9 cellular contexts compared by ENCODE assay signal in the genomic region with DNA sequence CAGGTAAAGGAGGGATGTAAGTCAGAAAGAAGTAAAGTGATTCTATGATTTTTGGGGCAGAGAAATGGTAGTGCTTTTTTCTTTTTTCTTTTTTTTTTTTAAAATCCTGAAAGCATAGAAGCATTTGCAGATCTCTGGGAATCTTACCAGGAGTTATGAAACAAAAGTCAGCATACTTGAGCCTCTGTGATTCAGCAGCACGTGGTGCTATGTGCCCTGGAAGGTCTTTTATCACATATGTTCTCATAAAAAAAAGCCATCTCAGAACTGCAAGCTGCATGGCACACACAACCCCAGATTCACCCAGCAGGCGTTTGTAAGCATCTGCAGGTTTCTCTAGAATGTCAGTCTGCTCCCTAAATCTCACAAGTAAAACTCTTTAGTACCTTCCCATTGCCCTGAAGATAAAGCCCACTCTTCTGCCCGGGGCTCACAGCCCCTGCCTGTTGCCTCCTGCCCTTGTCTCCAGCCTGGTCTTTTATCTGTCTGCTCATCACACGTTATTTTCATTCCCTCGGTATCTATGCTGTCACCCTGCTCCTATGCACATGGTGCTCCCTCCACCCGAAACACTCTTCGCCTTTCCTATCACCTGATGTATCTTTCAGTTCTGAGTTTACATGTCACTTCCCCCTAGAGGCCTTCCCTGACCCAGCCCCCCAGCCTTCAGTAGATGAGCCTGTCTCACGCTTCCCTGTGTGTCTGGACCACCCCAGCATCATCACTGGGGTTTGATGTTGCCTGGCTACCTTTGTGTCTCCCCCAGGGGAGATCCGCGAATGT.
DNase-seq lines count a peak whose midpoint lies in the region; ATAC-seq, FAIRE-seq and TF ChIP-seq lines count a peak whose summit lies in the region.
"Had no signal": no experiment of that assay in that cellular context is flagged by ENCODE, and none has a peak within 500 bp of the region (broad histone marks: within the 10 kb centered on the region; RNA-seq: fewer than 3 reads in every experiment).

No MANE protein-coding gene starts in this region.

- TF ChIP-seq CTCF in GM12878 (IDR thresholded peaks at IDR 0.05 in 2 of 3, conservative IDR thresholded peaks at IDR 0.05 in 1 of 3; ENCODE audit: control insufficient read depth in 2 of 3, extremely low read depth in 1 of 3, insufficient read depth in 1 of 3, low read depth in 3 of 3, low read length in 3 of 3) (0 out of 6 replicates have a peak, but pooled peaks of 1 of the 3 experiments have one; percentile 7), Caco-2 (IDR thresholded peaks at IDR 0.05; ENCODE audit: insufficient read depth in 1 of 2, low read depth in 1 of 2, low read length in 1 of 2, severe bottlenecking in 1 of 2, unreplicated experiment in 1 of 2) (no peak), colonic mucosa (IDR thresholded peaks at IDR 0.05) (no peak), glutamatergic neuron (IDR thresholded peaks at IDR 0.05; ENCODE audit: partially characterized antibody, unreplicated experiment) (no peak)

- TF ChIP-seq RAD21 in GM12878 (IDR thresholded peaks at IDR 0.05; ENCODE audit: insufficient read depth, low read depth, low read length) = no peak

- H3K27ac ChIP-seq in GM12878 (ENCODE audit: control insufficient read depth, insufficient read depth) (peak overlapping the region; percentile 65), colonic mucosa (no peak overlapping the region)

- TF ChIP-seq POLR2A in GM12878 (IDR thresholded peaks at IDR 0.05; ENCODE audit: low read depth, low read length) = peak; percentile 46; the same call in 1 of the 2 replicates

- TF ChIP-seq EP300 in GM12878 (IDR thresholded peaks at IDR 0.05; ENCODE audit: borderline replicate concordance in 1 of 2, control insufficient read depth in 1 of 2, low read depth in 2 of 2, low read length in 2 of 2) = peak; percentile 58 to 66; a peak in 3 of 4 replicates

- no peaks in the 10 kb centered on the region for H3K27me3 Mint-ChIP-seq in Caco-2 (ENCODE audit: insufficient read depth, unreplicated experiment)
- H3K27me3 Mint-ChIP-seq in glutamatergic neuron (ENCODE audit: unreplicated experiment) = no peaks in the 10 kb centered on the region

- in situ Hi-C loops in GM12878 (cut with MboI) = no loop called here

- peak; percentile 82 for DNase-seq in GM12878 (ENCODE audit: low read depth, low spot score)
- peak; percentile 46 for DNase-seq in skeletal muscle cell (ENCODE audit: low read depth)
- no peak for DNase-seq in HuH-7.5 (ENCODE audit: low spot score)
- no peak for DNase-seq in Caco-2
- DNase-seq in colonic mucosa = no peak
- no peak for DNase-seq in glutamatergic neuron

- H3K27ac Mint-ChIP-seq in Caco-2 (ENCODE audit: unreplicated experiment) (no peak overlapping the region), glutamatergic neuron (ENCODE audit: unreplicated experiment) (no peak overlapping the region)

- H3K4me3 ChIP-seq in GM12878 (no peak overlapping the region), skeletal muscle cell (ENCODE audit: low read depth, low read length) (no peak overlapping the region), Caco-2 (ENCODE audit: low read depth, low read length) (no peak overlapping the region), colonic mucosa (no peak overlapping the region)

- TSS peak; percentile 81 for BruUV-seq in GM12878 (replicated peaks; lab: Mats Ljungman, UMichigan)
- BruUV-seq in Caco-2 (replicated peaks; lab: Mats Ljungman, UMichigan) = no TSS peak

- peak overlapping the region; percentile 82 for H3K4me2 ChIP-seq in GM12878 (ENCODE audit: control insufficient read depth, insufficient read depth)

- no peaks in the 10 kb centered on the region for H3K36me3 ChIP-seq in GM12878 (ENCODE audit: control insufficient read depth in 2 of 2, insufficient read depth in 2 of 2, low read length in 1 of 2)
- no peaks in the 10 kb centered on the region for H3K36me3 ChIP-seq in Caco-2 (ENCODE audit: control insufficient read depth, insufficient read depth, low read length)
- no peaks in the 10 kb centered on the region for H3K36me3 ChIP-seq in colonic mucosa

- FAIRE-seq in GM12878 (lab: Jason Lieb, UNC) = peak; percentile 71

- no peak overlapping the region for H3K4me3 Mint-ChIP-seq in Caco-2 (ENCODE audit: unreplicated experiment)
- no peak overlapping the region for H3K4me3 Mint-ChIP-seq in glutamatergic neuron (ENCODE audit: unreplicated experiment)

- no peaks in the 10 kb centered on the region for H3K79me2 ChIP-seq in GM12878 (ENCODE audit: control insufficient read depth, insufficient read depth, low read length)

- H3K4me1 ChIP-seq in GM12878 (ENCODE audit: control insufficient read depth, insufficient read depth, low read length) (peaks cover 27% of the 10 kb centered on the region), Caco-2 (no peaks in the 10 kb centered on the region), colonic mucosa (no peaks in the 10 kb centered on the region)

- H3K4me1 Mint-ChIP-seq in Caco-2 (ENCODE audit: low read depth, unreplicated experiment) = no peaks in the 10 kb centered on the region
- H3K4me1 Mint-ChIP-seq in glutamatergic neuron (ENCODE audit: low read depth, unreplicated experiment) = peaks cover 14% of the 10 kb centered on the region

- POLR2A ChIA-PET in GM12878 (lab: Charles Lee) (interaction anchor here (1.3 to 4.5 kb wide), 5 partner anchors 14 to 71 kb away, joined by 3 to 30 read pairs (median 7); a partner anchor contains a TSS), Caco-2 (lab: Charles Lee) (no interaction called here)

- 17% methylated on average over 10 of the region's 10 CpGs for WGBS in GM12878 (ENCODE audit: insufficient coverage, insufficient replicate concordance, low lambda C conversion rate, missing lambda C conversion rate)

- H3K27me3 ChIP-seq in GM12878 (replicated peaks in 1 of 2; ENCODE audit: control insufficient read depth in 2 of 2, insufficient read depth in 2 of 2, low read length in 1 of 2) (no peaks in the 10 kb centered on the region), Caco-2 (replicated peaks; ENCODE audit: control insufficient read depth, insufficient read depth, low read length) (no peaks in the 10 kb centered on the region), colonic mucosa (no peaks in the 10 kb centered on the region)

- CTCF ChIA-PET in GM12878 (lab: Yijun Ruan, JAX) = interaction anchor here (2.3 kb wide), 1 partner anchor 8 kb away, joined by 9 read pairs; no protein-coding TSS in a partner anchor
- CTCF ChIA-PET in Caco-2 (lab: Charles Lee) = no interaction called here

- peak overlapping the region; percentile 24 for H3K9ac ChIP-seq in GM12878 (ENCODE audit: control insufficient read depth, insufficient read depth, low read length)
- no peak overlapping the region for H3K9ac ChIP-seq in colonic mucosa (ENCODE audit: low read depth in 2 of 2, low read length in 2 of 2)

- no peaks in the 10 kb centered on the region for H4K20me1 ChIP-seq in GM12878 (ENCODE audit: control insufficient read depth, insufficient read depth)

- SMC1A ChIA-PET in GM12878 (lab: Charles Lee; ENCODE audit: uncharacterized antibody, unreplicated experiment) = interaction anchor here (0.9 to 4.5 kb wide), 7 partner anchors 10 to 117 kb away, joined by 3 to 40 read pairs (median 5); no protein-coding TSS in a partner anchor

- intact Hi-C loops in GM12878 (cut with micrococcal nuclease; ENCODE audit: unreplicated experiment) (loop anchor here (2.0 kb wide), 1 partner anchor 71 kb away; no protein-coding TSS in a partner anchor), Caco-2 (cut with micrococcal nuclease; ENCODE audit: unreplicated experiment) (no loop called here), colonic mucosa (cut with DNase I) (no loop called here)

- H2AFZ ChIP-seq in GM12878 (ENCODE audit: control insufficient read depth, low read depth, low read length) = peak overlapping the region; percentile 87

- H3K9me3 Mint-ChIP-seq in Caco-2 (ENCODE audit: unreplicated experiment) = no peaks in the 10 kb centered on the region
- peaks cover 10% of the 10 kb centered on the region for H3K9me3 Mint-ChIP-seq in glutamatergic neuron (ENCODE audit: unreplicated experiment)

- RAD21 ChIA-PET in GM12878 (lab: Charles Lee; ENCODE audit: unreplicated experiment) = interaction anchor here (1.0 to 4.9 kb wide), 4 partner anchors 12 to 74 kb away, joined by 4 to 41 read pairs (median 6); a partner anchor contains a TSS

- H3K9me3 ChIP-seq in GM12878 (replicated peaks; ENCODE audit: control insufficient read depth, insufficient read depth, low read length) (no peaks in the 10 kb centered on the region), Caco-2 (no peaks in the 10 kb centered on the region), colonic mucosa (no peaks in the 10 kb centered on the region)

- ATAC-seq in GM18909 (IDR thresholded peaks at IDR 0.05; ENCODE audit: poor library complexity, unreplicated experiment) (peak; percentile 89), HG02943 (IDR thresholded peaks at IDR 0.05; ENCODE audit: low read depth, unreplicated experiment) (peak; percentile 63), GM12878 (peak; percentile 93)
- ATAC-seq: Panc1 had no signal

- H3K36me3 Mint-ChIP-seq in Caco-2 (ENCODE audit: insufficient read depth, unreplicated experiment) = no peaks in the 10 kb centered on the region
- H3K36me3 Mint-ChIP-seq in glutamatergic neuron (ENCODE audit: unreplicated experiment) = peaks cover 6% of the 10 kb centered on the region

TF ChIP-seq in GM12878, 131 proteins besides CTCF, POLR2A, EP300 and RAD21 (continues in another document):
- TF ChIP-seq ZNF24 (IDR thresholded peaks at IDR 0.05) (0 out of 2 replicates have a peak, but pooled peaks have one; percentile 69), POU2F2 (IDR thresholded peaks at IDR 0.05; ENCODE audit: borderline replicate concordance, low read depth, low read length) (peak; percentile 53; the same call in 1 of the 3 replicates), TCF3 (IDR thresholded peaks at IDR 0.05; ENCODE audit: borderline replicate concordance, insufficient read depth, low read depth, low read length) (0 out of 2 replicates have a peak, but pooled peaks have one; percentile 14), POLR2AphosphoS5 (IDR thresholded peaks at IDR 0.05; ENCODE audit: low read length) (0 out of 2 replicates have a peak, but pooled peaks have one; percentile 19), MTA2 (IDR thresholded peaks at IDR 0.05; ENCODE audit: low read depth) (peak; percentile 57; the same call in 1 of the 2 replicates), CREB1 (IDR thresholded peaks at IDR 0.05; ENCODE audit: low read depth) (peak; percentile 44; the same call in 1 of the 2 replicates), TCF12 (IDR thresholded peaks at IDR 0.05; ENCODE audit: low read depth, low read length) (peak; percentile 38; the same call in 1 of the 2 replicates), NFXL1 (IDR thresholded peaks at IDR 0.05; ENCODE audit: borderline replicate concordance) (peak; percentile 93), CEBPB (IDR thresholded peaks at IDR 0.05; ENCODE audit: borderline replicate concordance in 1 of 2, low read depth in 2 of 2, low read length in 2 of 2) (no peak), FOXK2 (IDR thresholded peaks at IDR 0.05) (peak; percentile 22; the same call in 1 of the 2 replicates), BMI1 (IDR thresholded peaks at IDR 0.05; ENCODE audit: borderline replicate concordance) (peak; percentile 16; the same call in 1 of the 2 replicates), PAX5 (IDR thresholded peaks at IDR 0.05; ENCODE audit: borderline replicate concordance, low read depth, low read length) (peak; percentile 54; the same call in 1 of the 2 replicates)

Comparison
In these comparisons a context has a peak if more than half of its experiments do, and no peak if none do; other contexts are left out.
1. DNase-seq: peak in GM12878 (single experiment) and skeletal muscle cell (single experiment); none in HuH-7.5 (single experiment), Caco-2 (0 of 2), colonic mucosa (single experiment) and glutamatergic neuron (single experiment).
2. Peak in every context shown above with its lines, with median percentiles within 50 percentile points of each other: ATAC-seq.